24 cellular contexts compared by ENCODE assay signal in genomic region chr16:66469291-66469931, GRCh38. TPM values are rescaled to one million over a fixed set of nuclear protein-coding genes. Genes with fewer than 3 reads are reported as not detected.
"Had no signal": no experiment of that assay in that cellular context is flagged by ENCODE, and none has a peak within 500 bp of the region (broad histone marks: within the 10 kb centered on the region; RNA-seq: fewer than 3 reads in every experiment).

No MANE protein-coding gene starts in this region.

- H3K27me3 ChIP-seq: colonic mucosa, left lung, neural progenitor cell, suprapubic skin, thyroid gland, uterus had no signal

- H3K9me3 Mint-ChIP-seq: natural killer cell treated with Interleukin-12 subunit alpha and Interleukin-12 subunit beta and Interleukin-15 and Interleukin-18, amount 100 ng/mL, for 72 hours; type B pancreatic cell had no signal

- DNase-seq: cerebellar nuclear complex; colonic mucosa; effector CD4-positive, alpha-beta T cell; gastrocnemius medialis; heart right ventricle; islet precursor cell; left lung; lower lobe of right lung; midbrain; occipital lobe; psoas muscle; retina; small intestine; stimulated activated CD4-positive, alpha-beta T cell treated with anti-CD3 and anti-CD28 coated beads, Interleukin-2, amount 100 ng/mL, for 48 hours; stimulated activated naive CD4-positive, alpha-beta T cell treated with Interleukin-2 at 50 U/mL for 16 hours; thyroid gland; uterus had no signal

- ATAC-seq: esophagus mucosa; gastrocnemius medialis; heart right ventricle; left lung; lower lobe of right lung; natural killer cell treated with Interleukin-12 subunit alpha and Interleukin-12 subunit beta and Interleukin-15 and Interleukin-18, amount 100 ng/mL, for 72 hours; psoas muscle had no signal

- H3K9me3 ChIP-seq: colonic mucosa, gastrocnemius medialis, left lung, lower lobe of right lung, psoas muscle, suprapubic skin, thyroid gland, uterus had no signal

- H3K4me3 Mint-ChIP-seq: memory B cell; natural killer cell treated with Interleukin-12 subunit alpha and Interleukin-12 subunit beta and Interleukin-15 and Interleukin-18, amount 100 ng/mL, for 72 hours; neural progenitor cell; type B pancreatic cell had no signal

- H3K4me3 ChIP-seq: colonic mucosa, gastrocnemius medialis, heart right ventricle, left lung, lower lobe of right lung, neural progenitor cell, psoas muscle, suprapubic skin, thyroid gland, uterus had no signal

- H3K4me1 ChIP-seq: colonic mucosa, gastrocnemius medialis, heart right ventricle, left lung, lower lobe of right lung, neural progenitor cell, parathyroid adenoma, psoas muscle, suprapubic skin, thyroid gland, uterus had no signal

- H3K36me3 Mint-ChIP-seq: natural killer cell treated with Interleukin-12 subunit alpha and Interleukin-12 subunit beta and Interleukin-15 and Interleukin-18, amount 100 ng/mL, for 72 hours; neural progenitor cell; type B pancreatic cell had no signal

- H3K36me3 ChIP-seq: colonic mucosa, gastrocnemius medialis, heart right ventricle, left lung, lower lobe of right lung, neural progenitor cell, suprapubic skin, thyroid gland, uterus had no signal

- H3K27ac ChIP-seq: colonic mucosa, gastrocnemius medialis, heart right ventricle, left lung, lower lobe of right lung, neural progenitor cell, parathyroid adenoma, psoas muscle, suprapubic skin, thyroid gland, uterus had no signal

- H3K27ac Mint-ChIP-seq: memory B cell; natural killer cell treated with Interleukin-12 subunit alpha and Interleukin-12 subunit beta and Interleukin-15 and Interleukin-18, amount 100 ng/mL, for 72 hours; neural progenitor cell; type B pancreatic cell had no signal

RNA-seq across cellular contexts. Expression of gene BEAN1, which starts 42.3 kb away (rescaled TPM):
- total RNA-seq: gastrocnemius medialis; natural killer cell treated with Interleukin-12 subunit alpha and Interleukin-12 subunit beta and Interleukin-15 and Interleukin-18, amount 100 ng/mL, for 72 hours; psoas muscle had no signal
